Comparison of ENCODE assay signal across 20 cellular contexts in the genomic region with DNA sequence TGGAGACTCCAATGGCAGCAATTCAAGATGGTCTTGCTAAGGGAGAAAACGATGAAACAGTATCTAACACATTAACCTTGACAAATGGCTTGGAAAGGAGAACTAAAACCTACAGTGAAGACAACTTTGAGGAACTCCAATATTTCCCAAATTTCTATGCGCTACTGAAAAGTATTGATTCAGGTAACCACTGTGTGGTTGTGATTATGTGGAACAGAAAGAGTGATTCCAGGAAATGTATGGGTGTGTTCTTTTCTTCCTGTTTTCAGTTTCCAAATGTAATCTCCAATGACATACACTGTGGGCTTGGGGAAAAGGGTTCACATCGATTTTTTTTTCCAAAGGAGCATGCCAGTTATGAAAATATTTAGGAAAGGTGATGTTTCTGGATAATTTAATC. TPM values are rescaled to one million over a fixed set of nuclear protein-coding genes. Genes with fewer than 3 reads are reported as not detected.
"Had no signal": no experiment of that assay in that cellular context is flagged by ENCODE, and none has a peak within 500 bp of the region (broad histone marks: within the 10 kb centered on the region; RNA-seq: fewer than 3 reads in every experiment).

No MANE protein-coding gene starts in this region.

- ATAC-seq: activated naive CD4-positive, alpha-beta T cell treated with anti-CD3 and anti-CD28 coated beads, Interleukin-2, amount 50 U/mL, for 72 hours; esophagus mucosa; gastrocnemius medialis; left lobe of liver had no signal

- H3K36me3 ChIP-seq: gastrocnemius medialis, spleen, thyroid gland, uterus had no signal

- H3K4me3 Mint-ChIP-seq: nephron had no signal

- H3K4me3 ChIP-seq: gastrocnemius medialis, spleen, thyroid gland, uterus had no signal

- H3K27ac ChIP-seq: gastrocnemius medialis, spleen, thyroid gland, uterus, WERI-Rb-1 had no signal

- H3K9me3 ChIP-seq: gastrocnemius medialis, spleen, thyroid gland, uterus had no signal

- H3K9me3 Mint-ChIP-seq: nephron had no signal

- H3K4me1 Mint-ChIP-seq: nephron had no signal

- H3K27me3 ChIP-seq: spleen, thyroid gland, uterus had no signal

- H3K36me3 Mint-ChIP-seq: activated naive CD4-positive, alpha-beta T cell treated with anti-CD3 and anti-CD28 coated beads, Interleukin-2, amount 50 U/mL, for 72 hours had no signal

- H3K4me1 ChIP-seq: gastrocnemius medialis, thyroid gland, uterus had no signal

- H3K27ac Mint-ChIP-seq: activated naive CD4-positive, alpha-beta T cell treated with anti-CD3 and anti-CD28 coated beads, Interleukin-2, amount 50 U/mL, for 72 hours; nephron had no signal

- DNase-seq: activated CD4-positive, alpha-beta T cell treated with anti-CD3 and anti-CD28 coated beads for 1 hour; activated CD4-positive, alpha-beta T cell treated with anti-CD3 and anti-CD28 coated beads, Interleukin-2, amount 50 U/mL, for 4 hours; activated gamma-delta T cell treated with Interleukin-2 at 50 U/mL for 16 hours; amniotic stem cell; effector CD4-positive, alpha-beta T cell; gastrocnemius medialis; head of caudate nucleus; kidney; midbrain; spleen; stimulated activated CD4-positive, alpha-beta T cell treated with anti-CD3 and anti-CD28 coated beads, Interleukin-4, amount 100 ng/mL, for 4 hours; stimulated activated naive CD4-positive, alpha-beta T cell; T1000; thyroid gland; uterus; WERI-Rb-1 had no signal

RNA-seq across cellular contexts. Expression of gene SCG3, which starts 10.9 kb away (rescaled TPM):
- total RNA-seq: esophagus mucosa, gastrocnemius medialis, left lobe of liver had no signal
